9 cellular contexts compared by ENCODE assay signal in genomic region chr16:70577256-70577698, GRCh38. TPM values are rescaled to one million over a fixed set of nuclear protein-coding genes. Genes with fewer than 3 reads are reported as not detected.
DNase-seq lines count a peak whose midpoint lies in the region; ATAC-seq and TF ChIP-seq lines count a peak whose summit lies in the region.
"Had no signal": no experiment of that assay in that cellular context is flagged by ENCODE, and none has a peak within 500 bp of the region (broad histone marks: within the 10 kb centered on the region; RNA-seq: fewer than 3 reads in every experiment).

No MANE protein-coding gene starts in this region.

- H3K4me3 ChIP-seq in AG10803 (ENCODE audit: low read length) (no peak overlapping the region), brain microvascular endothelial cell (ENCODE audit: low read depth, low read length) (no peak overlapping the region)

- no peaks in the 10 kb centered on the region for H3K27me3 ChIP-seq in brain microvascular endothelial cell (replicated peaks)

- TF ChIP-seq CTCF in AG10803 (conservative IDR thresholded peaks at IDR 0.05; ENCODE audit: low read length) (no peak), brain microvascular endothelial cell (IDR thresholded peaks at IDR 0.05; ENCODE audit: low read depth, low read length, missing control alignments) (no peak)

- peaks cover 6% of the 10 kb centered on the region for H3K4me1 Mint-ChIP-seq in T-helper 17 cell

- ATAC-seq in T-helper 17 cell: no peak

- H3K4me3 Mint-ChIP-seq in T-helper 17 cell: no peak overlapping the region

- no peaks in the 10 kb centered on the region for H3K9me3 ChIP-seq in T-helper 17 cell (ENCODE audit: control insufficient read depth, low read length, poor library complexity, severe bottlenecking)

- in situ Hi-C loops in brain microvascular endothelial cell (cut with HindIII; ENCODE audit: low pct_ligation_motif_present, low sequenced_read_pairs): no loop called here

- H3K36me3 ChIP-seq in brain microvascular endothelial cell (replicated peaks): peaks cover 14% of the 10 kb centered on the region

- DNase-seq in AG10803 (ENCODE audit: low read depth) (peak; percentile 80), HS-5 (ENCODE audit: low read depth) (peak; percentile 54), brain microvascular endothelial cell (peak; percentile 29), myocyte (ENCODE audit: low read depth) (peak; percentile 93), GF-D8 (lab: John Stamatoyannopoulos, UW) (no peak), DMS79 treated with DMSO at 0.1 percent for 48 hours (lab: John Stamatoyannopoulos, UW) (no peak), T-helper 17 cell (no peak), NCI-H146 (lab: John Stamatoyannopoulos, UW) (no peak)
- DNase-seq: effector memory CD4-positive, alpha-beta T cell had no signal

- H3K27ac ChIP-seq in brain microvascular endothelial cell: no peak overlapping the region

- no peaks in the 10 kb centered on the region for H3K27me3 Mint-ChIP-seq in T-helper 17 cell

- H3K36me3 Mint-ChIP-seq in T-helper 17 cell (ENCODE audit: low read depth): peaks cover 4% of the 10 kb centered on the region

- no peak overlapping the region for H3K27ac Mint-ChIP-seq in T-helper 17 cell

RNA-seq across cellular contexts. Expression of gene SF3B3, which starts 53.7 kb away (rescaled TPM):
- total RNA-seq in myocyte: 115 and 133 TPM in 2 replicates
- polyA plus RNA-seq in myocyte (2012): 164 TPM
- total RNA-seq in T-helper 17 cell: 100 to 1,000 TPM; 163 to 182 TPM

RNA-seq across cellular contexts. Expression of gene COG4, which starts 53.9 kb away (rescaled TPM):
- 63.1 and 88.9 TPM in 2 replicates for total RNA-seq in myocyte
- 53.7 TPM for polyA plus RNA-seq in myocyte (2012)
- total RNA-seq in T-helper 17 cell: 10 to 100 TPM; 26.3 to 54.0 TPM

Comparison
In these comparisons a context has a peak if more than half of its experiments do, and no peak if none do; other contexts are left out.
1. DNase-seq: peak in AG10803 (single experiment), HS-5 (single experiment), brain microvascular endothelial cell (single experiment) and myocyte (single experiment); none in GF-D8 (single experiment), DMS79 treated with DMSO at 0.1 percent for 48 hours (single experiment), T-helper 17 cell (0 of 3) and NCI-H146 (single experiment).